ENCODE assay signal across 15 cellular contexts in the genomic region with DNA sequence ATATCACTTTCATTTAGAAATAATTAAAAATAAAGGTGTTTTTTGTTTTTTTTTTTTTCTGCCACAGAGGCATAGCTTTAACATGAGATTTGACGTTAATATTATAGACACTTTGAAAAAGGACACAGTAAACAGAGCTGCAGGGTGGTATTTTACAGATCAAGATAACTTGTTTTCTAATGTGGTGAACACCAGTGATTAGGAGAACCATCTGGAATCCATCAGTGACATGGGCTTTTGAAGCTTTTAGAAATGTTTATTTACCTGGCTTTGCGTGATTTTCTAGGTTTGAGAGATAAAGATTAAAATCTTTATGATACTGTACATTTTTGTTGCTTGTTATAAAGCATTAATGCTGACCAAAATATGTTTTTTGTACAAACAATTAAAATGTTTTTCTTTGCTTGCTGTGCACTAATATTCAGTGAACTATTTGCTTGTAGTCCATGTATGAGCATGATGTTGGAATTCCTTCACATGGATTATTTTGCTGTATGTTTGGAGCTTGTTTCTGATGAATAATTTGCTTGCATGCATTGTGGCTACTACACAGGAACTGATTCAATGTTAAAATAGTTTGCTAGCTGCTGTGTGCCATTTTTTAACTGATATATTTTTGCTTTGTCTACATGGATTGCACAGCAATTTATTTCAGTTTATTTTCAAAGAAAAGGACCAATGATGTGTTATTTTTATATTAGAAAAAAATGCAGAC.
"Had no signal": no experiment of that assay in that cellular context is flagged by ENCODE, and none has a peak within 500 bp of the region (broad histone marks: within the 10 kb centered on the region; RNA-seq: fewer than 3 reads in every experiment).

No MANE protein-coding gene starts in this region.

- H3K9me3 ChIP-seq: heart left ventricle, stomach, tibial nerve, vagina had no signal

- H3K4me3 ChIP-seq: coronary artery, heart left ventricle, stomach, tibial nerve, vagina had no signal

- H3K36me3 ChIP-seq: heart left ventricle, stomach, tibial nerve, vagina had no signal

- H3K4me1 Mint-ChIP-seq: activated naive CD8-positive, alpha-beta T cell treated with anti-CD3 and anti-CD28 coated beads, Interleukin-2, amount 50 U/mL, for 24 hours had no signal

- H3K27ac ChIP-seq: coronary artery, foreskin keratinocyte, heart left ventricle, stomach, tibial nerve, vagina had no signal

- H3K27me3 ChIP-seq: foreskin keratinocyte, tibial nerve, vagina had no signal

- H3K4me3 Mint-ChIP-seq: activated naive CD8-positive, alpha-beta T cell treated with anti-CD3 and anti-CD28 coated beads, Interleukin-2, amount 50 U/mL, for 24 hours; T-helper 1 cell treated with Interleukin-12 subunit alpha and Interleukin-12 subunit beta and Interleukin-4 antibody, amounts not matched to agents 30 μg/mL and 1 μg/mL, for 36 hours had no signal

- DNase-seq: activated CD4-positive, alpha-beta T cell treated with anti-CD3 and anti-CD28 coated beads for 48 hours; activated naive CD4-positive, alpha-beta T cell treated with Interleukin-2 at 50 U/mL for 16 hours; activated naive CD8-positive, alpha-beta T cell treated with anti-CD3 and anti-CD28 coated beads, Interleukin-2, amount 50 U/mL, for 24 hours; erythroblast; foreskin keratinocyte; heart left ventricle; left ventricle myocardium superior; mesendoderm; posterior cingulate gyrus; stimulated activated CD4-positive, alpha-beta T cell treated with anti-CD3 and anti-CD28 coated beads, Interleukin-4, amount 100 ng/mL, for 4 hours; stomach had no signal

- H3K9me3 Mint-ChIP-seq: activated naive CD8-positive, alpha-beta T cell treated with anti-CD3 and anti-CD28 coated beads, Interleukin-2, amount 50 U/mL, for 24 hours; T-helper 1 cell treated with Interleukin-12 subunit alpha and Interleukin-12 subunit beta and Interleukin-4 antibody, amounts not matched to agents 30 μg/mL and 1 μg/mL, for 36 hours had no signal

- H3K4me1 ChIP-seq: foreskin keratinocyte, heart left ventricle, tibial nerve, vagina had no signal

- ATAC-seq: activated naive CD8-positive, alpha-beta T cell treated with anti-CD3 and anti-CD28 coated beads, Interleukin-2, amount 50 U/mL, for 24 hours; foreskin keratinocyte; heart left ventricle; left ventricle myocardium superior had no signal

- H3K27ac Mint-ChIP-seq: activated naive CD8-positive, alpha-beta T cell treated with anti-CD3 and anti-CD28 coated beads, Interleukin-2, amount 50 U/mL, for 24 hours; T-helper 1 cell treated with Interleukin-12 subunit alpha and Interleukin-12 subunit beta and Interleukin-4 antibody, amounts not matched to agents 30 μg/mL and 1 μg/mL, for 36 hours had no signal
